In the genomic region with DNA sequence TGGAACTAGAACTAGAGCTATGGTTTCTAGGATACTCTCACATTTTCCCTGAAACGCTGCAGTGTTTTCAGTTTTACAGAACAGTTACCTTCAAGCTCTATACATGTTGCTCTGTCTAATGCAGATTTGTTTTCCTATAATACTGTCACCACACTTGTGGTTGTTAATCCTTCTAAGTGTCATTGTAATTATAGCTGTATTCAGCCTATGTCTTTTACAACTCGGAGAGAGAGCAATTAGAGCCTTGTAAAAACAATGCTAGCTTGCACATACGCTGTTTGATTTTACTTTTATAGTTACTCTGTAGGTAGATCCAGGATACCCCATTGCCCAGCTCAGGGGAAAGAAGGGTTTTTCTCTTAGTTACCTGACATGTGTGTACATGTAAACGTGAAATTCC, we compare ENCODE assay signal across 26 cellular contexts. TPM values are rescaled to one million over a fixed set of nuclear protein-coding genes. Genes with fewer than 3 reads are reported as not detected.
A peak's percentile ranks its signal among the peaks of the same experiment; 100 is the strongest.
DNase-seq lines count a peak whose midpoint lies in the region; ATAC-seq, FAIRE-seq and TF ChIP-seq lines count a peak whose summit lies in the region.
"Had no signal": no experiment of that assay in that cellular context is flagged by ENCODE, and none has a peak within 500 bp of the region (broad histone marks: within the 10 kb centered on the region; RNA-seq: fewer than 3 reads in every experiment).

No MANE protein-coding gene starts in this region.

- no peaks in the 10 kb centered on the region for H4K20me1 ChIP-seq in GM23338 (replicated peaks; ENCODE audit: insufficient read depth)
- H4K20me1 ChIP-seq: BLaER1 had no signal

- POLR2A ChIA-PET in HEK293T (lab: Yijun Ruan, JAX) (no interaction called here), MCF 10A (lab: Yijun Ruan, JAX) (interaction anchor here (0.5 to 1.0 kb wide), 2 partner anchors 9 to 155 kb away, joined by 3 to 4 read pairs; no protein-coding TSS in a partner anchor)

- no peak for ATAC-seq in GM23338

- no peaks in the 10 kb centered on the region for H3F3A ChIP-seq in GM23338 (replicated peaks; ENCODE audit: low read depth)

- H3K4me3 ChIP-seq in GM23338 (no peak overlapping the region), lower leg skin (ENCODE audit: low read depth, poor library complexity, severe bottlenecking) (no peak overlapping the region)
- H3K4me3 ChIP-seq: BLaER1 had no signal

- no TSS peak for BruUV-seq in MCF 10A (replicated peaks; lab: Mats Ljungman, UMichigan)

- H3K27me3 ChIP-seq in GM23338 (ENCODE audit: insufficient read depth), result no peaks in the 10 kb centered on the region
- H3K27me3 ChIP-seq: BE2C, BLaER1 had no signal

- 65 to 68% methylated on average over 4 of the region's 4 CpGs for WGBS in lower leg skin, 2 donors

- H3K4me1 Mint-ChIP-seq in GM23338, result 0 out of 3 replicates have a peak, but pooled peaks cover 2% of the 10 kb centered on the region
- no peaks in the 10 kb centered on the region for H3K4me1 Mint-ChIP-seq in MCF 10A (ENCODE audit: insufficient read depth, unreplicated experiment)
- H3K4me1 Mint-ChIP-seq: CD14-positive monocyte; CD4-positive, alpha-beta memory T cell; CD4-positive, CD25-positive, alpha-beta regulatory T cell; CD8-positive, alpha-beta memory T cell had no signal

- no peak overlapping the region for H3K27ac ChIP-seq in GM23338 (ENCODE audit: low read depth)
- H3K27ac ChIP-seq: BLaER1 had no signal

- H3K79me2 ChIP-seq in GM23338 (replicated peaks; ENCODE audit: insufficient read depth), result no peaks in the 10 kb centered on the region

- H3K27ac Mint-ChIP-seq in GM23338 (no peak overlapping the region), MCF 10A (ENCODE audit: low read depth, unreplicated experiment) (no peak overlapping the region)
- H3K27ac Mint-ChIP-seq: CD14-positive monocyte; CD4-positive, alpha-beta memory T cell; CD4-positive, CD25-positive, alpha-beta regulatory T cell; CD8-positive, alpha-beta memory T cell had no signal

- peak overlapping the region; percentile 81; the same call in 1 of the 2 replicates for H2AFZ ChIP-seq in GM23338

- H3K4me1 ChIP-seq in GM23338 (ENCODE audit: insufficient read depth), result no peaks in the 10 kb centered on the region
- H3K4me1 ChIP-seq: BE2C had no signal

- no peak overlapping the region for H3K4me3 Mint-ChIP-seq in GM23338
- H3K4me3 Mint-ChIP-seq in MCF 10A (ENCODE audit: unreplicated experiment), result no peak overlapping the region
- H3K4me3 Mint-ChIP-seq: CD14-positive monocyte; CD4-positive, alpha-beta memory T cell; CD4-positive, CD25-positive, alpha-beta regulatory T cell; CD8-positive, alpha-beta memory T cell had no signal

- TF ChIP-seq CTCF in GM23338 (conservative IDR thresholded peaks at IDR 0.05; ENCODE audit: low read depth in 2 of 2) (no peak), lower leg skin (IDR thresholded peaks at IDR 0.05) (no peak), MCF 10A (IDR thresholded peaks at IDR 0.05; ENCODE audit: unreplicated experiment) (no peak)

- intact Hi-C loops in lower leg skin (cut with DNase I; ENCODE audit: low total_unique reads) (no loop called here), MCF 10A (cut with micrococcal nuclease) (no loop called here)

- FAIRE-seq in H54 (lab: Jason Lieb, UNC), result peak; percentile 38
- FAIRE-seq: A204.1, GM12891, GM19239 had no signal

- H3K36me3 Mint-ChIP-seq in GM23338 (ENCODE audit: low read depth) (no peaks in the 10 kb centered on the region), MCF 10A (ENCODE audit: insufficient read depth, unreplicated experiment) (no peaks in the 10 kb centered on the region)
- H3K36me3 Mint-ChIP-seq: CD14-positive monocyte; CD4-positive, alpha-beta memory T cell; CD4-positive, CD25-positive, alpha-beta regulatory T cell; CD8-positive, alpha-beta memory T cell had no signal

- no peak overlapping the region for H3K4me2 ChIP-seq in GM23338
- H3K4me2 ChIP-seq: BLaER1 had no signal

- no peak for TF ChIP-seq POLR2A in H54 (IDR thresholded peaks at IDR 0.05; ENCODE audit: low read depth, low read length)
- TF ChIP-seq POLR2A in lower leg skin (IDR thresholded peaks at IDR 0.05), result no peak

- no peaks in the 10 kb centered on the region for H3K36me3 ChIP-seq in GM23338 (ENCODE audit: insufficient read depth)
- H3K36me3 ChIP-seq: BE2C, BLaER1 had no signal

- DNase-seq in GM23338 (ENCODE audit: low spot score) (no peak), H54 (ENCODE audit: insufficient read length, low spot score) (no peak), HEK293T (ENCODE audit: extremely low spot score) (no peak), left kidney (ENCODE audit: low read depth, low spot score) (peak; percentile 7), lower leg skin (ENCODE audit: low spot score in 2 of 2) (no peak), medulla oblongata (ENCODE audit: extremely low spot score) (no peak), MCF 10A (ENCODE audit: unreplicated experiment) (no peak), DMS153 (lab: John Stamatoyannopoulos, UW) (no peak)
- DNase-seq: 8988T; ACHN; BE2C; C1 segment of cervical spinal cord; CD4-positive, alpha-beta memory T cell; CD4-positive, CD25-positive, alpha-beta regulatory T cell; CD8-positive, alpha-beta memory T cell; COR-L47; DMS 273 treated with DMSO at 0.1 percent for 48 hours; DMS79 treated with DMSO at 0.1 percent for 48 hours; GF-D8 had no signal

- CTCF ChIA-PET in HEK293T (lab: Yijun Ruan, JAX) (interaction anchor here (1.1 to 1.3 kb wide), 4 partner anchors 20 to 321 kb away, joined by 3 read pairs; no protein-coding TSS in a partner anchor), MCF 10A (lab: Yijun Ruan, JAX) (interaction anchor here (0.5 to 1.3 kb wide), 5 partner anchors 20 to 361 kb away, joined by 3 to 4 read pairs (median 3); no protein-coding TSS in a partner anchor)

- H3K9me3 Mint-ChIP-seq in GM23338 (no peaks in the 10 kb centered on the region), MCF 10A (ENCODE audit: unreplicated experiment) (no peaks in the 10 kb centered on the region)
- H3K9me3 Mint-ChIP-seq: CD14-positive monocyte; CD4-positive, alpha-beta memory T cell; CD8-positive, alpha-beta memory T cell had no signal

- H3K9me2 ChIP-seq in GM23338 (ENCODE audit: insufficient read depth), result 0 out of 2 replicates have a peak, but pooled peaks cover 3% of the 10 kb centered on the region

- H3K27me3 Mint-ChIP-seq in GM23338 (ENCODE audit: insufficient read depth, low read depth, poor library complexity) (no peaks in the 10 kb centered on the region), MCF 10A (ENCODE audit: insufficient read depth, unreplicated experiment) (no peaks in the 10 kb centered on the region)

TF ChIP-seq in GM23338, 12 proteins besides CTCF, POLR2A, EP300 and RAD21 (continues in another document):
- no peak for TF ChIP-seq ZNF331 (CRISPR knock-in tag; IDR thresholded peaks at IDR 0.05; ENCODE audit: low read depth)
- no peak for TF ChIP-seq CREB1 (CRISPR knock-in tag; IDR thresholded peaks at IDR 0.05; ENCODE audit: low read depth)
- no peak for TF ChIP-seq EZH2 (IDR thresholded peaks at IDR 0.05; ENCODE audit: low read depth, unreplicated experiment)

TF ChIP-seq in HEK293T, 16 proteins besides CTCF, POLR2A, EP300 and RAD21:
- no peak for TF ChIP-seq TARDBP (IDR thresholded peaks at IDR 0.05)
- TF ChIP-seq ARNT (IDR thresholded peaks at IDR 0.05), result no peak
- TF ChIP-seq L3MBTL2 (conservative IDR thresholded peaks at IDR 0.05), result no peak
- TF ChIP-seq HDGF (IDR thresholded peaks at IDR 0.05; ENCODE audit: borderline replicate concordance), result no peak
- TF ChIP-seq FOXM1 (IDR thresholded peaks at IDR 0.05; ENCODE audit: borderline replicate concordance), result no peak
- no peak for TF ChIP-seq SUZ12 (IDR thresholded peaks at IDR 0.05)
- TF ChIP-seq, protein P1, sequence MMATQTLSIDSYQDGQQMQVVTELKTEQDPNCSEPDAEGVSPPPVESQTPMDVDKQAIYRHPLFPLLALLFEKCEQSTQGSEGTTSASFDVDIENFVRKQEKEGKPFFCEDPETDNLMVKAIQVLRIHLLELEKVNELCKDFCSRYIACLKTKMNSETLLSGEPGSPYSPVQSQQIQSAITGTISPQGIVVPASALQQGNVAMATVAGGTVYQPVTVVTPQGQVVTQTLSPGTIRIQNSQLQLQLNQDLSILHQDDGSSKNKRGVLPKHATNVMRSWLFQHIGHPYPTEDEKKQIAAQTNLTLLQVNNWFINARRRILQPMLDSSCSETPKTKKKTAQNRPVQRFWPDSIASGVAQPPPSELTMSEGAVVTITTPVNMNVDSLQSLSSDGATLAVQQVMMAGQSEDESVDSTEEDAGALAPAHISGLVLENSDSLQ (IDR thresholded peaks at IDR 0.05), result peak; percentile 39; the same call in 1 of the 2 replicates
- TF ChIP-seq ELF4 (IDR thresholded peaks at IDR 0.05), result no peak
TF ChIP-seq in HEK293T: peak in this region for 1.

RNA-seq across cellular contexts. Expression of a gene that starts 55.1 kb away (rescaled TPM):
- 1.2 and 1.8 TPM in 2 replicates for total RNA-seq in GM23338 (2014; rRNA removed; shearing (Covaris generic))
- 0.23 TPM in 1 of 2 replicates, not detected in the other for polyA plus RNA-seq in GM23338 (2016; fragmentation: Nextera tagmentation; extraction: Ambion mirVana)
- under 1 TPM in 3 of 4 donors, not detected in 1; 0.38 to 0.99 (median 0.49) TPM for total RNA-seq in lower leg skin
- total RNA-seq in MCF 10A (2022), result not detected in 2 replicates
- total RNA-seq: A673; CD4-positive, alpha-beta memory T cell; CD4-positive, CD25-positive, alpha-beta regulatory T cell; CD8-positive, alpha-beta memory T cell had no signal
- polyA plus RNA-seq: AG04450; CD14-positive monocyte; CD4-positive, alpha-beta memory T cell; CD4-positive, CD25-positive, alpha-beta regulatory T cell; CD8-positive, alpha-beta memory T cell had no signal
